In the genomic region with DNA sequence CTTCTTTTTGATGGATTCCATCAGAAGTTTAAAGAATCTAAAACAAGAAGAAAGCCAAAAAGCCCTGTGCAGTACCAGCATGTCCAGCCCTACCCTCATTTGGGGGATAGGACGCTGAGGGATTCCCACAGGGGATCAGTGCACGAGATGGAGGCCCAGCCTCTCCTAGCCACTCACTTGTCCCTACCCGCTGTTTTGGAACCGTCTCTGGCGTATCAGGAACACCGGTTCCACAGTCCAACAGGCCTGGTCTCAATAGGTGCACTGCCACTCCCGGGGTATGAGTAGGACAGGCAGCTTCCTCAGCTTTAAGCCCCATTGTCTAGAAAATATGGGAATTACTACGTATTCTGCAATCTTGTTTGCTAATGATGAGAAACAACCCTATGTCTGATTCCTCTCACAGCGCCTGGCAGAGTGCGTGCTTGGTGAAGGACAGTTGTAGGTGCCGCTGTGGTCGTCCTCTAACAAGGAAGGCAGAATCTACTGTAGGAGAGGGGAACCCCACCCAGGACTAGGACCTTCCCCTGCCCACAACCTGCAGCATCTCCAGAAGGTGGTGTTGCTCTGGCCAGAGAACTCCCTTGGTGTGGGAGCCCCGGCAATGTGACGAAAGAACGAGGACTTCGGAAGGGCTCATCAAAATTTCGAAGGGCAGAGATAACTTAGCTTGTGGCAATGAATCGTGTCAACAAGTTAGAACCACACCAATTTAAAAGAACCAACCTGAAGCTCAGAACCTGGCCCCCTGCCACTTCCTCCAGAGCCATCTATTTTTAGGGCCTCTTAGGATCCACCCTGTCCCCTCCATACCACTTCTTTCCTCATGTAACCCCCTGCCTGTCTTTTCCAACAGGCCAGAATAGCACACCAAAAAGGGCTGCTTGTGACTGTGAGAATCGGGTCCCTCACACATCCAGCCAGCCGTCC, we compare ENCODE assay signal across 16 cellular contexts.
DNase-seq lines count a peak whose midpoint lies in the region; ATAC-seq, FAIRE-seq and TF ChIP-seq lines count a peak whose summit lies in the region.
"Had no signal": no experiment of that assay in that cellular context is flagged by ENCODE, and none has a peak within 500 bp of the region (broad histone marks: within the 10 kb centered on the region; RNA-seq: fewer than 3 reads in every experiment).

No MANE protein-coding gene starts in this region.

- peaks cover 32 to 41% of the 10 kb centered on the region in 2 donors for H3K36me3 Mint-ChIP-seq in CD4-positive, alpha-beta memory T cell
- H3K36me3 Mint-ChIP-seq in activated naive CD8-positive, alpha-beta T cell treated with anti-CD3 and anti-CD28 coated beads, Interleukin-2, amount 10 ng/mL, durations not matched to agents 7 days and 5 days = peaks cover 33% of the 10 kb centered on the region
- peaks cover 75% of the 10 kb centered on the region for H3K36me3 Mint-ChIP-seq in nephron (ENCODE audit: low read depth)

- no peaks in the 10 kb centered on the region for H3K9me3 Mint-ChIP-seq in CD4-positive, alpha-beta memory T cell
- H3K9me3 Mint-ChIP-seq in activated naive CD8-positive, alpha-beta T cell treated with anti-CD3 and anti-CD28 coated beads, Interleukin-2, amount 10 ng/mL, durations not matched to agents 7 days and 5 days = no peaks in the 10 kb centered on the region
- H3K9me3 Mint-ChIP-seq in nephron = no peaks in the 10 kb centered on the region
- H3K9me3 Mint-ChIP-seq: GM23338, mesothelial cell of epicardium had no signal

- peaks cover 40 to 61% (median 50%) of the 10 kb centered on the region in 4 donors for H3K4me1 Mint-ChIP-seq in CD4-positive, alpha-beta memory T cell
- H3K4me1 Mint-ChIP-seq in activated naive CD8-positive, alpha-beta T cell treated with anti-CD3 and anti-CD28 coated beads, Interleukin-2, amount 10 ng/mL, durations not matched to agents 7 days and 5 days = peaks cover 54% of the 10 kb centered on the region
- peaks cover 67% of the 10 kb centered on the region for H3K4me1 Mint-ChIP-seq in nephron

- TF ChIP-seq CTCF in nephron (IDR thresholded peaks at IDR 0.05; ENCODE audit: unreplicated experiment in 3 of 3) (no peak), omental fat pad (IDR thresholded peaks at IDR 0.05) (no peak)

- peaks cover 50 to 87% (median 73%) of the 10 kb centered on the region in 11 experiments for H3K36me3 ChIP-seq in BLaER1 treated with 17β-estradiol and CSF1 and Interleukin-3, amounts not matched to agents 10 nM and 100 nM
- H3K36me3 ChIP-seq in CD4-positive, alpha-beta memory T cell (ENCODE audit: insufficient read depth, low read length) = peaks cover 40% of the 10 kb centered on the region
- H3K36me3 ChIP-seq in small intestine (ENCODE audit: control insufficient read depth in 2 of 2, insufficient read depth in 2 of 2, low read length in 2 of 2) = peaks cover 6% of the 10 kb centered on the region in 2 donors
- H3K36me3 ChIP-seq: breast epithelium had no signal

- no peaks in the 10 kb centered on the region for H3K9me3 ChIP-seq in BLaER1 treated with 17β-estradiol and CSF1 and Interleukin-3, amounts not matched to agents 10 nM and 100 nM (replicated peaks in 1 of 11)
- H3K9me3 ChIP-seq in CD4-positive, alpha-beta memory T cell (ENCODE audit: control insufficient read depth in 1 of 2, low read length in 2 of 2) = no peaks in the 10 kb centered on the region
- no peaks in the 10 kb centered on the region for H3K9me3 ChIP-seq in small intestine (ENCODE audit: control insufficient read depth, low read depth)
- H3K9me3 ChIP-seq: breast epithelium, Caco-2 had no signal

- intact Hi-C loops in CD4-positive, alpha-beta memory T cell (cut with micrococcal nuclease) = loop anchor here (10.0 kb wide), 1 partner anchor 161 kb away; the partner anchor contains the start of genes IMMT and MRPL35

- POLR2A ChIA-PET in CD4-positive, alpha-beta memory T cell (lab: Charles Lee; ENCODE audit: partially characterized antibody) = interaction anchor here (0.8 to 4.1 kb wide), 4 partner anchors 16 to 146 kb away, joined by 3 to 81 read pairs (median 27); partner anchors contain the start of gene ST3GAL5
- POLR2A ChIA-PET in activated naive CD8-positive, alpha-beta T cell treated with anti-CD3 and anti-CD28 coated beads, Interleukin-2, amount 10 ng/mL, durations not matched to agents 7 days and 5 days (lab: Charles Lee) = interaction anchor here (0.7 to 5.1 kb wide), 3 partner anchors 35 to 145 kb away, joined by 4 to 74 read pairs (median 70); partner anchors contain the start of gene ST3GAL5

- peak overlapping the region; percentile 86 to 98 (median 96) for H3K4me2 ChIP-seq in BLaER1 treated with 17β-estradiol and CSF1 and Interleukin-3, amounts not matched to agents 10 nM and 100 nM
- H3K4me2 ChIP-seq: GM23338 had no signal

- peaks cover 0 to 19% (median 3%) of the 10 kb centered on the region in 11 experiments; a peak in 9 of 22 replicates for H4K20me1 ChIP-seq in BLaER1 treated with 17β-estradiol and CSF1 and Interleukin-3, amounts not matched to agents 10 nM and 100 nM

- peak overlapping the region in 9 of 11 experiments; percentile 72 to 86 (median 82); a peak in 14 of 22 replicates for H3K9ac ChIP-seq in BLaER1 treated with 17β-estradiol and CSF1 and Interleukin-3, amounts not matched to agents 10 nM and 100 nM

- H3K4me3 ChIP-seq in BLaER1 treated with 17β-estradiol and CSF1 and Interleukin-3, amounts not matched to agents 10 nM and 100 nM = no peak overlapping the region
- no peak overlapping the region for H3K4me3 ChIP-seq in CD4-positive, alpha-beta memory T cell (ENCODE audit: low read length in 2 of 2)
- H3K4me3 ChIP-seq in small intestine (ENCODE audit: low read depth in 1 of 2, low read length in 2 of 2) = no peak overlapping the region
- H3K4me3 ChIP-seq: breast epithelium, GM23338 had no signal

- H3K4me3 Mint-ChIP-seq in CD4-positive, alpha-beta memory T cell = peak overlapping the region in 5 of 8 donors; percentile 11 to 53 (median 22)
- no peak overlapping the region for H3K4me3 Mint-ChIP-seq in activated naive CD8-positive, alpha-beta T cell treated with anti-CD3 and anti-CD28 coated beads, Interleukin-2, amount 10 ng/mL, durations not matched to agents 7 days and 5 days
- H3K4me3 Mint-ChIP-seq in nephron = no peak overlapping the region
- H3K4me3 Mint-ChIP-seq: GM23338, mesothelial cell of epicardium had no signal

- H3K27me3 ChIP-seq in BLaER1 treated with 17β-estradiol and CSF1 and Interleukin-3, amounts not matched to agents 10 nM and 100 nM = no peaks in the 10 kb centered on the region
- no peaks in the 10 kb centered on the region for H3K27me3 ChIP-seq in CD4-positive, alpha-beta memory T cell (ENCODE audit: insufficient read depth, low read length)
- H3K27me3 ChIP-seq in small intestine (ENCODE audit: control insufficient read depth in 2 of 2, insufficient read depth in 2 of 2, low read length in 2 of 2) = no peaks in the 10 kb centered on the region
- H3K27me3 ChIP-seq: breast epithelium, foreskin keratinocyte had no signal

- H3K4me1 ChIP-seq in BLaER1 treated with 17β-estradiol and CSF1 and Interleukin-3, amounts not matched to agents 10 nM and 100 nM = peaks cover 64 to 72% (median 67%) of the 10 kb centered on the region in 10 experiments
- peaks cover 61% of the 10 kb centered on the region for H3K4me1 ChIP-seq in CD4-positive, alpha-beta memory T cell (ENCODE audit: insufficient read depth, low read length)
- peaks cover 0 to 17% of the 10 kb centered on the region in 2 donors for H3K4me1 ChIP-seq in small intestine (ENCODE audit: control insufficient read depth in 2 of 2, insufficient read depth in 1 of 2, low read depth in 1 of 2, low read length in 1 of 2)
- H3K4me1 ChIP-seq: Caco-2 had no signal

- no peak for FAIRE-seq in small intestine (lab: Jason Lieb, UNC)

- peak overlapping the region; percentile 89 to 98 (median 94); a peak in 19 of 22 replicates for H3K27ac ChIP-seq in BLaER1 treated with 17β-estradiol and CSF1 and Interleukin-3, amounts not matched to agents 10 nM and 100 nM
- peak overlapping the region; percentile 25 for H3K27ac ChIP-seq in CD4-positive, alpha-beta memory T cell (ENCODE audit: low read depth, low read length)
- H3K27ac ChIP-seq in small intestine (ENCODE audit: low read depth in 1 of 2, low read length in 1 of 2) (peak overlapping the region in 1 of 2 donors; percentile 8), substantia nigra (ENCODE audit: low read depth, low read length, poor library complexity, severe bottlenecking) (no peak overlapping the region)

- H3K27me3 Mint-ChIP-seq in CD4-positive, alpha-beta memory T cell = no peaks in the 10 kb centered on the region
- no peaks in the 10 kb centered on the region for H3K27me3 Mint-ChIP-seq in activated naive CD8-positive, alpha-beta T cell treated with anti-CD3 and anti-CD28 coated beads, Interleukin-2, amount 10 ng/mL, durations not matched to agents 7 days and 5 days
- peaks cover 4% of the 10 kb centered on the region for H3K27me3 Mint-ChIP-seq in nephron (ENCODE audit: low read depth)

- ATAC-seq in activated naive CD8-positive, alpha-beta T cell treated with anti-CD3 and anti-CD28 coated beads, Interleukin-2, amount 10 ng/mL, durations not matched to agents 7 days and 5 days (ENCODE audit: low read depth) = no peak
- no peak for ATAC-seq in omental fat pad (ENCODE audit: low FRiP score)
- ATAC-seq: foreskin keratinocyte, GM23338, SK-N-SH treated with all-trans-retinoic acid at 6 μM for 48 hours had no signal

- WGBS in small intestine, 3 donors = 90 to 94% (median 93%) methylated on average over 20 of the region's 20 CpGs

- CTCF ChIA-PET in CD4-positive, alpha-beta memory T cell (lab: Charles Lee; ENCODE audit: partially characterized antibody) = interaction anchor here (0.9 to 9.9 kb wide), 5 partner anchors 35 to 204 kb away, joined by 3 to 150 read pairs (median 113); partner anchors contain the start of gene ST3GAL5

- H3K27ac Mint-ChIP-seq in CD4-positive, alpha-beta memory T cell = peak overlapping the region; percentile 96 to 100 (median 100)
- H3K27ac Mint-ChIP-seq in activated naive CD8-positive, alpha-beta T cell treated with anti-CD3 and anti-CD28 coated beads, Interleukin-2, amount 10 ng/mL, durations not matched to agents 7 days and 5 days = peak overlapping the region; percentile 99
- peak overlapping the region; percentile 28 to 99 (median 82) for H3K27ac Mint-ChIP-seq in nephron
- H3K27ac Mint-ChIP-seq: mesothelial cell of epicardium had no signal

- DNase-seq in CD4-positive, alpha-beta memory T cell = no peak
- no peak for DNase-seq in activated naive CD8-positive, alpha-beta T cell treated with anti-CD3 and anti-CD28 coated beads, Interleukin-2, amount 10 ng/mL, durations not matched to agents 7 days and 5 days
- no peak for DNase-seq in omental fat pad (ENCODE audit: low spot score)
- DNase-seq in COLO829 (ENCODE audit: low spot score) = no peak
- DNase-seq in small intestine = no peak
- no peak for DNase-seq in substantia nigra (lab: John Stamatoyannopoulos, UW)
- DNase-seq: activated T-cell treated with anti-CD3 and anti-CD28 coated beads, Interleukin-2, amount 50 U/mL, for 1 hour; Caco-2; foreskin keratinocyte; NCI-H1105 had no signal

Comparison
In these comparisons a context has a peak if more than half of its experiments do, and no peak if none do; other contexts are left out.
1. H3K4me3 Mint-ChIP-seq: peak in CD4-positive, alpha-beta memory T cell (5 of 8); none in activated naive CD8-positive, alpha-beta T cell treated with anti-CD3 and anti-CD28 coated beads, Interleukin-2, amount 10 ng/mL, durations not matched to agents 7 days and 5 days (single experiment) and nephron (0 of 3).
2. Peak in every context shown above with its lines, with median percentiles within 50 percentile points of each other: H3K27ac Mint-ChIP-seq.